ENCODE assay signal across 21 cellular contexts in the genomic region with DNA sequence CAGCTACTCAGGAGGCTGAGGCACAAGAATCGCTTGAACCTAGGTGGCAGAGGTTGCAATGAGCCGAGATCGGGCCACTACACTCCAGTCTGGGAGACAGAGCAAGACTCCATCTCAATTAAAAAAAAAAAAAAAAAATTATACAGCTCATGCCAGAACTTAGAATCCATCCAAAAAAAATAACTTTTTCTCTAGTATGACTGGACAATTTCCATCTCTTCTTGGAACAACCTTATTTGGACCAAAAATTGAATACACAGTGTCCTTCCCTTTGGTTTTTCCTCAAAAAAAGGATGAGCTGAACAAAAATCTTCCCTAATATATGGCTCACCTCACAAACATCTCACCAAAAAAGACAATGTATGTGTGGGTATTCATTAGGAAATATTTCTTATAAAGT.
"Had no signal": no experiment of that assay in that cellular context is flagged by ENCODE, and none has a peak within 500 bp of the region (broad histone marks: within the 10 kb centered on the region; RNA-seq: fewer than 3 reads in every experiment).

No MANE protein-coding gene starts in this region.

- H3K27me3 ChIP-seq: adrenal gland, foreskin keratinocyte, thyroid gland had no signal

- H3K36me3 ChIP-seq: adrenal gland, lower lobe of right lung, thyroid gland, WERI-Rb-1 had no signal

- H3K4me1 ChIP-seq: adrenal gland, foreskin keratinocyte, lower lobe of right lung had no signal

- H3K27ac ChIP-seq: adrenal gland, foreskin keratinocyte, lower lobe of right lung, WERI-Rb-1 had no signal

- H3K9me3 ChIP-seq: adrenal gland, lower lobe of right lung, thyroid gland had no signal

- DNase-seq: activated CD4-positive, alpha-beta T cell treated with anti-CD3 and anti-CD28 coated beads, Interleukin-2, amount 10 ng/mL, durations not matched to agents 7 days and 5 days; activated CD4-positive, CD25-positive, alpha-beta regulatory T cell treated with anti-CD3 and anti-CD28 coated beads, Interleukin-2, amount 50 U/mL, for 72 hours; activated CD8-positive, alpha-beta memory T cell treated with anti-CD3 and anti-CD28 coated beads, Interleukin-2, amount 10 ng/mL, durations not matched to agents 7 days and 5 days; activated CD8-positive, alpha-beta T cell treated with anti-CD3 and anti-CD28 coated beads for 36 hours; activated effector memory CD4-positive, alpha-beta T cell treated with anti-CD3 and anti-CD28 coated beads, Interleukin-2, amount 50 U/mL, for 16 hours; activated T-cell treated with anti-CD3 and anti-CD28 coated beads for 4 hours; adrenal gland; effector CD4-positive, alpha-beta T cell; foreskin keratinocyte; glutamatergic neuron; islet precursor cell; left colon; lower lobe of right lung; naive thymus-derived CD4-positive, alpha-beta T cell; posterior cingulate gyrus; stimulated activated CD4-positive, alpha-beta T cell treated with anti-CD3 and anti-CD28 coated beads, Interleukin-2, amount 100 ng/mL, for 48 hours; stimulated activated CD8-positive, alpha-beta memory T cell treated with anti-CD3 and anti-CD28 coated beads, Interleukin-4, amount 100 ng/mL, for 48 hours; stimulated activated naive B cell treated with anti-CD40 and anti-IgM and Interleukin-4, amounts not matched to agents 10 μg/mL and 1 μg/mL and 100 μg/mL, for 72 hours; thyroid gland; WERI-Rb-1 had no signal

- ATAC-seq: activated CD8-positive, alpha-beta memory T cell treated with anti-CD3 and anti-CD28 coated beads, Interleukin-2, amount 10 ng/mL, durations not matched to agents 7 days and 5 days; activated CD8-positive, alpha-beta T cell treated with anti-CD3 and anti-CD28 coated beads for 36 hours; foreskin keratinocyte; left colon; lower lobe of right lung; naive thymus-derived CD4-positive, alpha-beta T cell; SK-N-SH treated with all-trans-retinoic acid at 6 μM for 48 hours; stimulated activated naive B cell treated with anti-CD40 and anti-IgM and Interleukin-4, amounts not matched to agents 10 μg/mL and 1 μg/mL and 100 μg/mL, for 72 hours had no signal

- H3K4me3 ChIP-seq: adrenal gland, lower lobe of right lung, thyroid gland had no signal
